15 cellular contexts compared by ENCODE assay signal in the genomic region with DNA sequence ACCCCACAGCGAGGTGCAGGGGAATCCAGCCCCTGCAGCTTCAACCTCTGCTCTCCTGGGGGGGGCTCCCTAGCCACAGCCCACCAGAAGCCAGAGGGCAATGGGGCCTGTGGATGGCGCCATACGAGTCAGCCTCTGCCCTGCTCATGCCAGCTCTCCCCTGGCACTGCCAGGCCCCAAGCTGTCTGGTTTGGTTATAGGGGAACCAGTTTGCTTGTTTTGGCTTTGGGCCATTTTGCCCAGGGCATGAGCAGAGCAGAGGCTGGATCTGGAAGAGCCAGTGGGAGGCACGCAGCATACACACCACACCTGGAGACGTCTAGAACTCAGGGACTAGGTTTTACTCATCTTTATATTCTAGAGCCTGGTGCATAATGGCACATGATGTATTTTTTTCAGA.
DNase-seq lines count a peak whose midpoint lies in the region; ATAC-seq and TF ChIP-seq lines count a peak whose summit lies in the region.
"Had no signal": no experiment of that assay in that cellular context is flagged by ENCODE, and none has a peak within 500 bp of the region (broad histone marks: within the 10 kb centered on the region; RNA-seq: fewer than 3 reads in every experiment).

No MANE protein-coding gene starts in this region.

- peak overlapping the region; percentile 56 for H3K27ac Mint-ChIP-seq in stimulated activated naive B cell treated with anti-CD40 and anti-IgM and Interleukin-4, amounts not matched to agents 10 μg/mL and 1 μg/mL and 100 μg/mL, for 72 hours
- H3K27ac Mint-ChIP-seq: activated B cell treated with CpG ODN at 0.5 μM for 24 hours had no signal

- H3K9me3 ChIP-seq in Panc1 (ENCODE audit: control insufficient read depth, insufficient read depth, low read depth, low read length): no peaks in the 10 kb centered on the region
- peaks cover 0 to 17% (median 7%) of the 10 kb centered on the region in 12 donors for H3K9me3 ChIP-seq in heart left ventricle
- H3K9me3 ChIP-seq in esophagus muscularis mucosa: peaks cover 0 to 6% (median 6%) of the 10 kb centered on the region in 4 donors

- TF ChIP-seq CTCF in Panc1 (IDR thresholded peaks at IDR 0.05): no peak
- no peak for TF ChIP-seq CTCF in heart left ventricle (IDR thresholded peaks at IDR 0.05)
- TF ChIP-seq CTCF in esophagus muscularis mucosa (IDR thresholded peaks at IDR 0.05): no peak

- H3K9me3 Mint-ChIP-seq in stimulated activated naive B cell treated with anti-CD40 and anti-IgM and Interleukin-4, amounts not matched to agents 10 μg/mL and 1 μg/mL and 100 μg/mL, for 72 hours: peaks cover 8 to 10% of the 10 kb centered on the region in 2 donors

- H3K4me1 Mint-ChIP-seq in stimulated activated naive B cell treated with anti-CD40 and anti-IgM and Interleukin-4, amounts not matched to agents 10 μg/mL and 1 μg/mL and 100 μg/mL, for 72 hours: peaks cover 32 to 39% of the 10 kb centered on the region in 2 donors

- ATAC-seq in Panc1: peak; percentile 55
- ATAC-seq in heart left ventricle: peak in 3 of 4 donors; percentile 23 to 33 (median 25)
- no peak for ATAC-seq in stimulated activated naive B cell treated with anti-CD40 and anti-IgM and Interleukin-4, amounts not matched to agents 10 μg/mL and 1 μg/mL and 100 μg/mL, for 72 hours (replicated peaks)
- no peak for ATAC-seq in HG03045 (IDR thresholded peaks at IDR 0.05; ENCODE audit: unreplicated experiment)
- ATAC-seq: stimulated activated naive CD8-positive, alpha-beta T cell treated with anti-CD3 and anti-CD28 coated beads, Interleukin-15, Interleukin-2, amounts not matched to agents 100 U/mL and 50 U/mL, for 24 hours had no signal

- TF ChIP-seq POLR2A in heart left ventricle (IDR thresholded peaks at IDR 0.05) (no peak), esophagus muscularis mucosa (IDR thresholded peaks at IDR 0.05; ENCODE audit: low read depth) (no peak)

- WGBS in heart left ventricle, 4 donors: 61 to 71% (median 65%) methylated on average over 3 to 5 of the region's 5 CpGs
- 91% methylated on average over 3 of the region's 5 CpGs for WGBS in esophagus muscularis mucosa

- peaks cover 9 to 19% of the 10 kb centered on the region in 2 donors for H3K36me3 Mint-ChIP-seq in stimulated activated naive B cell treated with anti-CD40 and anti-IgM and Interleukin-4, amounts not matched to agents 10 μg/mL and 1 μg/mL and 100 μg/mL, for 72 hours
- H3K36me3 Mint-ChIP-seq: brain had no signal

- BruUV-seq in Panc1 (replicated peaks; lab: Mats Ljungman, UMichigan): no TSS peak

- H3K27ac ChIP-seq in Panc1 (ENCODE audit: low read length) (no peak overlapping the region), heart left ventricle (peak overlapping the region; percentile 58 to 94 (median 82)), esophagus muscularis mucosa (replicated peaks in 1 of 4) (no peak overlapping the region)

- peaks cover 7% of the 10 kb centered on the region for H3K4me1 ChIP-seq in Panc1 (ENCODE audit: control insufficient read depth, insufficient read depth, low read length)
- H3K4me1 ChIP-seq in heart left ventricle: peaks cover 0 to 33% (median 15%) of the 10 kb centered on the region in 12 donors
- H3K4me1 ChIP-seq in esophagus muscularis mucosa: peaks cover 0 to 14% (median 0%) of the 10 kb centered on the region in 4 donors

- CTCF ChIA-PET in Panc1 (lab: Charles Lee): no interaction called here

- in situ Hi-C loops in Panc1 (cut with HindIII; ENCODE audit: low pct_unique_long_range_greater_than_20kb, low sequenced_read_pairs): no loop called here

- DNase-seq in NCI-H1436 (lab: John Stamatoyannopoulos, UW): peak; percentile 26
- DNase-seq in NCI-H1436 treated with DMSO at 0.1 percent for 48 hours (lab: John Stamatoyannopoulos, UW): no peak
- DNase-seq in Panc1 (ENCODE audit: low read depth, low spot score): no peak
- DNase-seq in heart left ventricle: peak in 1 of 5 donors; percentile 35
- DNase-seq in stimulated activated naive B cell treated with anti-CD40 and anti-IgM and Interleukin-4, amounts not matched to agents 10 μg/mL and 1 μg/mL and 100 μg/mL, for 72 hours: no peak
- no peak for DNase-seq in NCI-H510A treated with DMSO at 0.1 percent for 48 hours (lab: John Stamatoyannopoulos, UW)
- DNase-seq in esophagus muscularis mucosa (ENCODE audit: extremely low spot score): no peak
- DNase-seq: activated B cell treated with CpG ODN at 0.5 μM for 24 hours; activated T-cell treated with anti-CD3 and anti-CD28 coated beads, Interleukin-2, amount 50 U/mL, for 48 hours; kidney; NCI-H2107; SHP77; stimulated activated naive CD8-positive, alpha-beta T cell treated with anti-CD3 and anti-CD28 coated beads, Interleukin-15, Interleukin-2, amounts not matched to agents 100 U/mL and 50 U/mL, for 24 hours had no signal

- H3K4me3 ChIP-seq in Panc1 (ENCODE audit: low read depth in 2 of 2, low read length in 2 of 2) (no peak overlapping the region), heart left ventricle (no peak overlapping the region), esophagus muscularis mucosa (no peak overlapping the region)

- no peak overlapping the region for H3K4me3 Mint-ChIP-seq in stimulated activated naive B cell treated with anti-CD40 and anti-IgM and Interleukin-4, amounts not matched to agents 10 μg/mL and 1 μg/mL and 100 μg/mL, for 72 hours
- H3K4me3 Mint-ChIP-seq: brain had no signal

- POLR2A ChIA-PET in Panc1 (lab: Charles Lee): no interaction called here

- peaks cover 3 to 4% of the 10 kb centered on the region in 2 donors for H3K27me3 Mint-ChIP-seq in stimulated activated naive B cell treated with anti-CD40 and anti-IgM and Interleukin-4, amounts not matched to agents 10 μg/mL and 1 μg/mL and 100 μg/mL, for 72 hours

- TF ChIP-seq EP300 in esophagus muscularis mucosa (IDR thresholded peaks at IDR 0.05): no peak

- H3K36me3 ChIP-seq in Panc1 (ENCODE audit: control insufficient read depth, insufficient read depth, low read length) (no peaks in the 10 kb centered on the region), heart left ventricle (no peaks in the 10 kb centered on the region), esophagus muscularis mucosa (no peaks in the 10 kb centered on the region)

- H3K27me3 ChIP-seq in Panc1 (ENCODE audit: control insufficient read depth, insufficient read depth, low read length) (no peaks in the 10 kb centered on the region), heart left ventricle (no peaks in the 10 kb centered on the region), esophagus muscularis mucosa (peaks cover 0 to 13% (median 0%) of the 10 kb centered on the region in 4 donors)

- intact Hi-C loops in Panc1 (cut with micrococcal nuclease; ENCODE audit: unreplicated experiment) (no loop called here), heart left ventricle (cut with DNase I) (loop anchor here in 1 of 10 donors (5.0 kb wide), 1 partner anchor 334 kb away; no protein-coding TSS in a partner anchor), esophagus muscularis mucosa (cut with DNase I) (no loop called here)

Comparison
In these comparisons a context has a peak if more than half of its experiments do, and no peak if none do; other contexts are left out.
1. ATAC-seq: peak in Panc1 (single experiment) and heart left ventricle (3 of 4); none in stimulated activated naive B cell treated with anti-CD40 and anti-IgM and Interleukin-4, amounts not matched to agents 10 μg/mL and 1 μg/mL and 100 μg/mL, for 72 hours (0 of 2) and HG03045 (single experiment).
2. H3K27ac ChIP-seq: peak in heart left ventricle (12 of 12); none in Panc1 (single experiment) and esophagus muscularis mucosa (0 of 4).